In genomic region chr18:74499633-74500032, GRCh38 we compare ENCODE assay signal across 8 cellular contexts. TPM values are rescaled to one million over a fixed set of nuclear protein-coding genes. Genes with fewer than 3 reads are reported as not detected.
DNase-seq lines count a peak whose midpoint lies in the region; ATAC-seq and TF ChIP-seq lines count a peak whose summit lies in the region.

No MANE protein-coding gene starts in this region.

- peak overlapping the region; percentile 38 for H3K4me3 ChIP-seq in psoas muscle

- H3K27ac ChIP-seq in psoas muscle, result peak overlapping the region; percentile 72

- TF ChIP-seq CTCF in GM13976 (IDR thresholded peaks at IDR 0.05; ENCODE audit: borderline replicate concordance, control extremely low read depth, extremely low read depth, insufficient read depth, missing control alignments), result no peak
- TF ChIP-seq CTCF in psoas muscle (IDR thresholded peaks at IDR 0.05), result no peak

- DNase-seq in GM13976 (ENCODE audit: low spot score), result peak; percentile 74
- peak; percentile 72 for DNase-seq in NOMO-1 treated with DMSO at 0.1 percent for 48 hours (lab: John Stamatoyannopoulos, UW; ENCODE audit: unreplicated experiment)
- peak; percentile 79 for DNase-seq in activated effector memory CD4-positive, alpha-beta T cell treated with anti-CD3 and anti-CD28 coated beads, Interleukin-2, amount 50 U/mL, for 16 hours
- peak; percentile 79 for DNase-seq in glomerular visceral epithelial cell (ENCODE audit: extremely low spot score)
- DNase-seq in psoas muscle, result peak; percentile 74 to 83
- no peak for DNase-seq in SK-N-DZ (ENCODE audit: low spot score)
- no peak for DNase-seq in NCI-H446 (lab: John Stamatoyannopoulos, UW)

- peaks cover 9% of the 10 kb centered on the region for H3K4me1 ChIP-seq in psoas muscle

- intact Hi-C loops in psoas muscle (cut with DNase I), result loop anchor here (1.0 to 10.0 kb wide), 7 partner anchors 53 to 352 kb away; partner anchors contain the start of genes CYB5A (in 2 of the 2), ZNF407 (in 2 of the 2), FBXO15 (in 1 of the 2) and TIMM21 (in 1 of the 2)

- no peaks in the 10 kb centered on the region for H3K9me3 ChIP-seq in psoas muscle

- 49 to 66% (median 66%) methylated on average over 9 of the region's 9 CpGs for WGBS in psoas muscle, 3 donors

- no peaks in the 10 kb centered on the region for H3K27me3 ChIP-seq in psoas muscle (ENCODE audit: insufficient read depth in 3 of 3, low read length in 2 of 3)

- H3K36me3 ChIP-seq in psoas muscle (ENCODE audit: insufficient read depth in 1 of 2, low read depth in 1 of 2), result peaks cover 0 to 41% of the 10 kb centered on the region in 2 donors

- ATAC-seq in HG02642 (IDR thresholded peaks at IDR 0.05; ENCODE audit: poor library complexity, unreplicated experiment) (peak; percentile 45), psoas muscle (no peak)

- in situ Hi-C loops in GM13976 (cut with MboI; ENCODE audit: low sequenced_read_pairs, unreplicated experiment), result loop anchor here (10.0 kb wide), 1 partner anchor 145 kb away; no protein-coding TSS in a partner anchor

RNA-seq across cellular contexts. Expression of gene CNDP2, which starts 3.5 kb away (rescaled TPM):
- total RNA-seq in psoas muscle, result 10 to 100 TPM; 36.8 to 51.9 (median 44.1) TPM
- polyA plus RNA-seq in psoas muscle, result 10 to 100 TPM; 24.3 to 48.5 (median 29.4) TPM
- polyA plus RNA-seq in SK-N-DZ (2014; cell fraction: cytosol; rRNA removed), result 28.5 and 34.0 TPM in 2 replicates
- 18.8 and 36.7 TPM in 2 replicates for polyA plus RNA-seq in SK-N-DZ (2014; cell fraction: nucleus; rRNA removed)

RNA-seq across cellular contexts. Expression of gene CNDP1, which starts 34.7 kb away (rescaled TPM):
- total RNA-seq in psoas muscle, result not detected
- polyA plus RNA-seq in psoas muscle, result under 1 TPM in 1 of 3 donors, not detected in 2; 0.04 TPM
- 0.14 TPM in 1 of 2 replicates, not detected in the other for polyA plus RNA-seq in SK-N-DZ (2014; cell fraction: cytosol; rRNA removed)
- 0.06 and 0.84 TPM in 2 replicates for polyA plus RNA-seq in SK-N-DZ (2014; cell fraction: nucleus; rRNA removed)

RNA-seq across cellular contexts. Expression of gene DIPK1C, which starts 42.5 kb away (rescaled TPM):
- total RNA-seq in psoas muscle, result under 1 TPM; 0.07 to 0.67 (median 0.21) TPM
- polyA plus RNA-seq in psoas muscle, result under 1 TPM; 0.09 to 0.34 (median 0.20) TPM
- not detected in 2 replicates for polyA plus RNA-seq in SK-N-DZ (2014; cell fraction: cytosol; rRNA removed)
- not detected in 2 replicates for polyA plus RNA-seq in SK-N-DZ (2014; cell fraction: nucleus; rRNA removed)

Comparison
In these comparisons a context has a peak if more than half of its experiments do, and no peak if none do; other contexts are left out.
1. DNase-seq: peak in GM13976 (single experiment), NOMO-1 treated with DMSO at 0.1 percent for 48 hours (single experiment), activated effector memory CD4-positive, alpha-beta T cell treated with anti-CD3 and anti-CD28 coated beads, Interleukin-2, amount 50 U/mL, for 16 hours (single experiment), glomerular visceral epithelial cell (single experiment) and psoas muscle (2 of 2); none in SK-N-DZ (single experiment) and NCI-H446 (0 of 2).